34 cellular contexts compared by ENCODE assay signal in genomic region chr10:75924309-75924920, GRCh38.
"Had no signal": no experiment of that assay in that cellular context is flagged by ENCODE, and none has a peak within 500 bp of the region (broad histone marks: within the 10 kb centered on the region; RNA-seq: fewer than 3 reads in every experiment).

No MANE protein-coding gene starts in this region.

- H3K9me3 ChIP-seq: adrenal gland, body of pancreas, colonic mucosa, mucosa of descending colon, thoracic aorta, uterus had no signal

- H3K79me2 ChIP-seq: hepatocyte had no signal

- DNase-seq: activated CD4-positive, alpha-beta memory T cell treated with anti-CD3 and anti-CD28 coated beads for 36 hours; activated CD4-positive, alpha-beta T cell treated with anti-CD3 and anti-CD28 coated beads, Interleukin-2, amount 10 ng/mL, durations not matched to agents 24 days and 14 days; activated CD4-positive, CD25-positive, alpha-beta regulatory T cell treated with anti-CD3 and anti-CD28 coated beads, Interleukin-2, amount 50 U/mL, for 72 hours; activated CD8-positive, alpha-beta memory T cell treated with anti-CD3 and anti-CD28 coated beads, Interleukin-2, amount 50 U/mL, for 4 hours; activated effector memory CD4-positive, alpha-beta T cell treated with anti-CD3 and anti-CD28 coated beads, Interleukin-2, amount 50 U/mL, for 16 hours; activated naive CD4-positive, alpha-beta T cell treated with anti-CD3 and anti-CD28 coated beads for 36 hours; activated naive CD8-positive, alpha-beta T cell treated with anti-CD3 and anti-CD28 coated beads for 36 hours; activated T-cell treated with anti-CD3 and anti-CD28 coated beads, Interleukin-2, amount 50 U/mL, for 1 hour; adrenal gland; aorta; body of pancreas; cerebellar nuclear complex; colonic mucosa; effector CD8-positive, alpha-beta T cell; glutamatergic neuron; islet precursor cell; left ventricle myocardium superior; mucosa of descending colon; posterior cingulate gyrus; stimulated activated CD4-positive, alpha-beta T cell treated with anti-CD3 and anti-CD28 coated beads, Interleukin-12 subunit alpha, Interleukin-12 subunit beta, amount 100 ng/mL, for 4 hours; stimulated activated CD4-positive, alpha-beta T cell treated with anti-CD3 and anti-CD28 coated beads, Interleukin-4, amount 100 ng/mL, for 1 hour; T-helper 9 cell; trophoblast cell; uterus had no signal

- H3K4me2 ChIP-seq: hepatocyte had no signal

- H3K4me3 ChIP-seq: adrenal gland, body of pancreas, colonic mucosa, hepatocyte, mucosa of descending colon, skin epidermis, thoracic aorta, uterus had no signal

- H3K27ac Mint-ChIP-seq: activated CD4-positive, alpha-beta memory T cell treated with anti-CD3 and anti-CD28 coated beads for 36 hours; activated CD4-positive, alpha-beta T cell treated with anti-CD3 and anti-CD28 coated beads, Interleukin-2, amount 10 ng/mL, durations not matched to agents 24 days and 14 days; activated naive CD4-positive, alpha-beta T cell treated with anti-CD3 and anti-CD28 coated beads for 36 hours; activated naive CD8-positive, alpha-beta T cell treated with anti-CD3 and anti-CD28 coated beads for 36 hours; activated T-helper 1 cell treated with anti-CD3 and anti-CD28 coated beads, Interleukin-12 subunit alpha, Interleukin-12 subunit beta, Interleukin-2, Interleukin-4 antibody, amounts not matched to agents 30 ng/mL and 10 ng/mL and 1 ng/mL, durations not matched to agents 14 hours and 24 hours and 36 hours; stimulated activated naive CD8-positive, alpha-beta T cell treated with anti-CD3 and anti-CD28 coated beads, Interleukin-15, Interleukin-2, amounts not matched to agents 100 ng/mL and 50 ng/mL, for 24 hours; T-helper 1 cell treated with Interleukin-12 subunit alpha and Interleukin-12 subunit beta and Interleukin-4 antibody, amounts not matched to agents 30 μg/mL and 1 μg/mL, for 36 hours had no signal

- H3K36me3 ChIP-seq: adrenal gland, colonic mucosa, thoracic aorta, uterus had no signal

- H3K36me3 Mint-ChIP-seq: activated CD4-positive, alpha-beta memory T cell treated with anti-CD3 and anti-CD28 coated beads for 36 hours; activated naive CD8-positive, alpha-beta T cell treated with anti-CD3 and anti-CD28 coated beads for 36 hours had no signal

- ATAC-seq: body of pancreas, left ventricle myocardium superior, mucosa of descending colon, sciatic nerve had no signal

- FAIRE-seq: frontal cortex, TTC549 had no signal

- H3K27me3 ChIP-seq: adrenal gland, body of pancreas, colonic mucosa, hepatocyte, uterus had no signal

- H3K4me1 ChIP-seq: adrenal gland, body of pancreas, colonic mucosa had no signal

- H3K4me1 Mint-ChIP-seq: activated CD4-positive, alpha-beta T cell treated with anti-CD3 and anti-CD28 coated beads, Interleukin-2, amount 10 ng/mL, durations not matched to agents 24 days and 14 days; activated naive CD8-positive, alpha-beta T cell treated with anti-CD3 and anti-CD28 coated beads for 36 hours had no signal

- H3K9me3 Mint-ChIP-seq: activated CD4-positive, alpha-beta memory T cell treated with anti-CD3 and anti-CD28 coated beads for 36 hours; activated CD4-positive, alpha-beta T cell treated with anti-CD3 and anti-CD28 coated beads, Interleukin-2, amount 10 ng/mL, durations not matched to agents 24 days and 14 days; activated naive CD4-positive, alpha-beta T cell treated with anti-CD3 and anti-CD28 coated beads for 36 hours; activated naive CD8-positive, alpha-beta T cell treated with anti-CD3 and anti-CD28 coated beads for 36 hours; activated T-helper 1 cell treated with anti-CD3 and anti-CD28 coated beads, Interleukin-12 subunit alpha, Interleukin-12 subunit beta, Interleukin-2, Interleukin-4 antibody, amounts not matched to agents 30 ng/mL and 10 ng/mL and 1 ng/mL, durations not matched to agents 14 hours and 24 hours and 36 hours; nephron; stimulated activated naive CD8-positive, alpha-beta T cell treated with anti-CD3 and anti-CD28 coated beads, Interleukin-15, Interleukin-2, amounts not matched to agents 100 ng/mL and 50 ng/mL, for 24 hours; T-helper 1 cell treated with Interleukin-12 subunit alpha and Interleukin-12 subunit beta and Interleukin-4 antibody, amounts not matched to agents 30 μg/mL and 1 μg/mL, for 36 hours had no signal

- H3K4me3 Mint-ChIP-seq: activated CD4-positive, alpha-beta memory T cell treated with anti-CD3 and anti-CD28 coated beads for 36 hours; activated CD4-positive, alpha-beta T cell treated with anti-CD3 and anti-CD28 coated beads, Interleukin-2, amount 10 ng/mL, durations not matched to agents 24 days and 14 days; activated naive CD4-positive, alpha-beta T cell treated with anti-CD3 and anti-CD28 coated beads for 36 hours; activated naive CD8-positive, alpha-beta T cell treated with anti-CD3 and anti-CD28 coated beads for 36 hours; activated T-helper 1 cell treated with anti-CD3 and anti-CD28 coated beads, Interleukin-12 subunit alpha, Interleukin-12 subunit beta, Interleukin-2, Interleukin-4 antibody, amounts not matched to agents 30 ng/mL and 10 ng/mL and 1 ng/mL, durations not matched to agents 14 hours and 24 hours and 36 hours; nephron; stimulated activated naive CD8-positive, alpha-beta T cell treated with anti-CD3 and anti-CD28 coated beads, Interleukin-15, Interleukin-2, amounts not matched to agents 100 ng/mL and 50 ng/mL, for 24 hours; T-helper 1 cell treated with Interleukin-12 subunit alpha and Interleukin-12 subunit beta and Interleukin-4 antibody, amounts not matched to agents 30 μg/mL and 1 μg/mL, for 36 hours had no signal

- H2AFZ ChIP-seq: hepatocyte had no signal

- H3K27ac ChIP-seq: adrenal gland, body of pancreas, colonic mucosa, hepatocyte, skin epidermis, thoracic aorta, uterus had no signal
